ENCODE assay signal across 25 cellular contexts in genomic region chrY:9034217-9034616, GRCh38.
"Had no signal": no experiment of that assay in that cellular context is flagged by ENCODE, and none has a peak within 500 bp of the region (broad histone marks: within the 10 kb centered on the region; RNA-seq: fewer than 3 reads in every experiment).

No MANE protein-coding gene starts in this region.

- H3K9me3 ChIP-seq: esophagus squamous epithelium, gastroesophageal sphincter, prostate gland, right lobe of liver, spleen, testis, tibial nerve, upper lobe of right lung, vagina had no signal

- H3K4me3 ChIP-seq: esophagus squamous epithelium, gastroesophageal sphincter, lung, prostate gland, right lobe of liver, spleen, testis, tibial nerve, upper lobe of right lung, vagina had no signal

- H3K27me3 ChIP-seq: esophagus squamous epithelium, gastroesophageal sphincter, right lobe of liver, spleen, testis, tibial nerve, upper lobe of right lung, vagina had no signal

- FAIRE-seq: kidney had no signal

- H3K27ac ChIP-seq: esophagus squamous epithelium, gastroesophageal sphincter, parathyroid adenoma, prostate gland, right lobe of liver, spleen, testis, tibial nerve, upper lobe of right lung, vagina had no signal

- DNase-seq: dermis blood vessel endothelial cell; esophagus squamous epithelium; foreskin fibroblast; immature natural killer cell; kidney; left colon; left ventricle myocardium superior; mesenchymal stem cell; midbrain; retina; right lobe of liver; spleen; stimulated activated CD4-positive, alpha-beta T cell treated with anti-CD3 and anti-CD28 coated beads, Interleukin-15, amount 100 ng/mL, for 24 hours; stimulated activated CD4-positive, alpha-beta T cell treated with anti-CD3 and anti-CD28 coated beads, Interleukin-2, amount 100 ng/mL, for 24 hours; stimulated activated CD4-positive, alpha-beta T cell treated with anti-CD3 and anti-CD28 coated beads, Interleukin-4, amount 100 ng/mL, for 4 hours; stimulated activated naive B cell treated with anti-CD40 and anti-IgM and Interleukin-4, amounts not matched to agents 10 μg/mL and 1 μg/mL and 100 μg/mL, for 72 hours; stimulated activated naive CD8-positive, alpha-beta T cell treated with anti-CD3 and anti-CD28 coated beads, Interleukin-15, amount 100 ng/mL, for 72 hours; testis; upper lobe of right lung had no signal

- H3K36me3 ChIP-seq: esophagus squamous epithelium, gastroesophageal sphincter, prostate gland, right lobe of liver, spleen, tibial nerve, upper lobe of right lung, vagina had no signal

- H3K4me1 ChIP-seq: esophagus squamous epithelium, gastroesophageal sphincter, parathyroid adenoma, prostate gland, right lobe of liver, spleen, testis, tibial nerve, upper lobe of right lung, vagina had no signal
